1 cellular context compared by ENCODE assay signal in the genomic region with DNA sequence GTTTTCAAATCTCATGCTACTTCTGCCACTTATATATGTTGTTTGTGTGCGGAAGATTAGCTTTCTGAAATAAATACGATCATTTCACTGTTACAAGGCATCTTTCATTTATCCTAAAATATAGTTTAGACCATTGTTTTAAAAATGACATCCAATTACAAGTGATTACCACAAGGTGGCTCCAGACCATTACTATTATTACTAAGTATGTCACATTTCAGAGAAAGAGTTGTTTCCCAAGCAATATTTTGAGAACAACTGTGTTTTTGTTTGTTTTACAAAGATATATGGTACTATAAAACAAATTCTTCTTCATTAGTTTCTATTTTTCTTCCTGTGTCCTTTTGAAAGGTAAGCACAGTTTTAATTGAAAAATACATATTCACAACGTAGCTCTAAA.
TF ChIP-seq lines count a peak whose summit lies in the region.

No MANE protein-coding gene starts in this region.

TF ChIP-seq in HepG2, 621 proteins besides CTCF, POLR2A, EP300 and RAD21 (continued from another document):
- TF ChIP-seq, protein P1, sequence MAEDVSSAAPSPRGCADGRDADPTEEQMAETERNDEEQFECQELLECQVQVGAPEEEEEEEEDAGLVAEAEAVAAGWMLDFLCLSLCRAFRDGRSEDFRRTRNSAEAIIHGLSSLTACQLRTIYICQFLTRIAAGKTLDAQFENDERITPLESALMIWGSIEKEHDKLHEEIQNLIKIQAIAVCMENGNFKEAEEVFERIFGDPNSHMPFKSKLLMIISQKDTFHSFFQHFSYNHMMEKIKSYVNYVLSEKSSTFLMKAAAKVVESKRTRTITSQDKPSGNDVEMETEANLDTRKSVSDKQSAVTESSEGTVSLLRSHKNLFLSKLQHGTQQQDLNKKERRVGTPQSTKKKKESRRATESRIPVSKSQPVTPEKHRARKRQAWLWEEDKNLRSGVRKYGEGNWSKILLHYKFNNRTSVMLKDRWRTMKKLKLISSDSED (CRISPR knock-in tag; IDR thresholded peaks at IDR 0.05): no peak
- peak; percentile 44; the same call in 1 of the 2 replicates for TF ChIP-seq SMC3 (IDR thresholded peaks at IDR 0.05; ENCODE audit: low read length)
- peak; percentile 80 for TF ChIP-seq STAG1 (CRISPR knock-in tag; IDR thresholded peaks at IDR 0.05)
